10 cellular contexts compared by ENCODE assay signal in genomic region chr3:152330565-152330964, GRCh38.
DNase-seq lines count a peak whose midpoint lies in the region; ATAC-seq and TF ChIP-seq lines count a peak whose summit lies in the region.
"Had no signal": no experiment of that assay in that cellular context is flagged by ENCODE, and none has a peak within 500 bp of the region (broad histone marks: within the 10 kb centered on the region; RNA-seq: fewer than 3 reads in every experiment).

No MANE protein-coding gene starts in this region.

- H3K4ac ChIP-seq in mesenchymal stem cell (ENCODE audit: low read depth in 1 of 2, low read length in 2 of 2) = no peak overlapping the region

- no peak for DNase-seq in activated T-cell treated with anti-CD3 and anti-CD28 coated beads, Interleukin-2, amount 50 U/mL, for 24 hours
- DNase-seq in activated T-cell treated with anti-CD3 and anti-CD28 coated beads for 4 hours = no peak
- no peak for DNase-seq in body of pancreas
- DNase-seq in mesenchymal stem cell = no peak
- no peak for DNase-seq in upper lobe of left lung
- DNase-seq in left colon = no peak
- DNase-seq in DMS 273 treated with DMSO at 0.1 percent for 48 hours (lab: John Stamatoyannopoulos, UW) = no peak
- no peak for DNase-seq in NCI-H774 (lab: John Stamatoyannopoulos, UW)
- DNase-seq: NCI-H1694, occipital lobe had no signal

- no peak overlapping the region for H2AFZ ChIP-seq in mesenchymal stem cell (ENCODE audit: low read depth, low read length)

- intact Hi-C loops in body of pancreas (cut with DNase I) (no loop called here), left colon (cut with DNase I, micrococcal nuclease) (no loop called here)

- H3K4me3 Mint-ChIP-seq in activated T-cell treated with anti-CD3 and anti-CD28 coated beads, Interleukin-2, amount 50 U/mL, for 24 hours = no peak overlapping the region

- H3K36me3 Mint-ChIP-seq in activated T-cell treated with anti-CD3 and anti-CD28 coated beads, Interleukin-2, amount 50 U/mL, for 24 hours (ENCODE audit: low read depth) = peaks cover 74% of the 10 kb centered on the region

- 70 to 84% methylated on average over 1 of the region's 1 CpG for WGBS in body of pancreas, 2 donors
- WGBS in mesenchymal stem cell = no CpG with 5 or more reads among the region's 1 CpG
- WGBS in upper lobe of left lung, 2 donors = 40 to 51% methylated on average over 1 of the region's 1 CpG

- no peak overlapping the region for H3K18ac ChIP-seq in mesenchymal stem cell (ENCODE audit: low read depth in 1 of 2, low read length in 2 of 2)

- TF ChIP-seq EP300 in upper lobe of left lung (IDR thresholded peaks at IDR 0.05) = no peak

- no peak overlapping the region for H3K4me3 ChIP-seq in body of pancreas
- H3K4me3 ChIP-seq in mesenchymal stem cell (ENCODE audit: insufficient read depth in 1 of 2, low read depth in 1 of 2, low read length in 2 of 2) = peak overlapping the region in 1 of 2 experiments; percentile 52
- no peak overlapping the region for H3K4me3 ChIP-seq in upper lobe of left lung

- H4K8ac ChIP-seq in mesenchymal stem cell (ENCODE audit: low read length) = no peak overlapping the region

- H3K27me3 ChIP-seq in body of pancreas = no peaks in the 10 kb centered on the region
- no peaks in the 10 kb centered on the region for H3K27me3 ChIP-seq in mesenchymal stem cell (ENCODE audit: control insufficient read depth in 1 of 2, insufficient read depth in 1 of 2, low read length in 2 of 2)
- no peaks in the 10 kb centered on the region for H3K27me3 ChIP-seq in upper lobe of left lung

- no peak for TF ChIP-seq POLR2A in body of pancreas (IDR thresholded peaks at IDR 0.05)
- no peak for TF ChIP-seq POLR2A in upper lobe of left lung (IDR thresholded peaks at IDR 0.05)

- H3K4me2 ChIP-seq in mesenchymal stem cell (ENCODE audit: low read length, poor library complexity, severe bottlenecking) = no peak overlapping the region

- no peaks in the 10 kb centered on the region for H3K9me3 ChIP-seq in body of pancreas
- H3K9me3 ChIP-seq in mesenchymal stem cell (ENCODE audit: control insufficient read depth, low read length) = peaks cover 5% of the 10 kb centered on the region
- no peaks in the 10 kb centered on the region for H3K9me3 ChIP-seq in upper lobe of left lung

- TF ChIP-seq CTCF in body of pancreas (IDR thresholded peaks at IDR 0.05) (no peak), upper lobe of left lung (IDR thresholded peaks at IDR 0.05) (no peak)

- H2BK120ac ChIP-seq in mesenchymal stem cell (ENCODE audit: low read depth, low read length) = no peak overlapping the region

- H2BK15ac ChIP-seq in mesenchymal stem cell (ENCODE audit: low read depth, poor library complexity, severe bottlenecking) = no peak overlapping the region

- ATAC-seq in body of pancreas (no peak), upper lobe of left lung (ENCODE audit: low FRiP score in 2 of 2) (no peak), left colon (no peak)

- no peak overlapping the region for H4K91ac ChIP-seq in mesenchymal stem cell (ENCODE audit: low read length)

- no peak overlapping the region for H3K14ac ChIP-seq in mesenchymal stem cell (ENCODE audit: low read length in 2 of 2)

- peak overlapping the region; percentile 87 for H3K9ac ChIP-seq in mesenchymal stem cell (ENCODE audit: low read length)

- H3K27ac ChIP-seq in body of pancreas = peak overlapping the region; percentile 18 to 58 (median 46)
- peak overlapping the region; percentile 75 for H3K27ac ChIP-seq in mesenchymal stem cell (ENCODE audit: low read length, poor library complexity, severe bottlenecking)
- H3K27ac ChIP-seq in upper lobe of left lung = peak overlapping the region; percentile 29 to 79 (median 54)

- peaks cover 89% of the 10 kb centered on the region for H3K4me1 Mint-ChIP-seq in activated T-cell treated with anti-CD3 and anti-CD28 coated beads, Interleukin-2, amount 50 U/mL, for 24 hours (ENCODE audit: low read depth)

- H3K79me1 ChIP-seq in mesenchymal stem cell (replicated peaks; ENCODE audit: low read length, poor library complexity, severe bottlenecking) = no peaks in the 10 kb centered on the region

- peak overlapping the region; percentile 96 for H3K27ac Mint-ChIP-seq in activated T-cell treated with anti-CD3 and anti-CD28 coated beads, Interleukin-2, amount 50 U/mL, for 24 hours

- no peaks in the 10 kb centered on the region for H3K9me3 Mint-ChIP-seq in activated T-cell treated with anti-CD3 and anti-CD28 coated beads, Interleukin-2, amount 50 U/mL, for 24 hours

- no peak overlapping the region for H2BK5ac ChIP-seq in mesenchymal stem cell (ENCODE audit: low read depth, low read length, poor library complexity, severe bottlenecking)

- no peaks in the 10 kb centered on the region for H3K27me3 Mint-ChIP-seq in activated T-cell treated with anti-CD3 and anti-CD28 coated beads, Interleukin-2, amount 50 U/mL, for 24 hours

- H3K23ac ChIP-seq in mesenchymal stem cell (ENCODE audit: low read length in 2 of 2) = no peak overlapping the region

- no peak overlapping the region for H2BK12ac ChIP-seq in mesenchymal stem cell (ENCODE audit: low read length in 2 of 2)

- no peaks in the 10 kb centered on the region for H3K36me3 ChIP-seq in body of pancreas (replicated peaks in 1 of 2; ENCODE audit: insufficient read depth in 1 of 2, low read depth in 2 of 2)
- H3K36me3 ChIP-seq in mesenchymal stem cell (ENCODE audit: control insufficient read depth in 1 of 2, insufficient read depth in 2 of 2, low read depth in 1 of 2, low read length in 2 of 2) = peaks cover 2 to 14% of the 10 kb centered on the region in 2 experiments
- H3K36me3 ChIP-seq in upper lobe of left lung = peaks cover 0 to under 1% (median 0%) of the 10 kb centered on the region in 4 donors

- H3K4me1 ChIP-seq in body of pancreas (peaks cover 40% of the 10 kb centered on the region), mesenchymal stem cell (ENCODE audit: control insufficient read depth, insufficient read depth, low read depth, low read length) (peaks cover 2% of the 10 kb centered on the region), upper lobe of left lung (peaks cover 61 to 80% (median 68%) of the 10 kb centered on the region in 4 donors)

- no peak overlapping the region for H2AK5ac ChIP-seq in mesenchymal stem cell (ENCODE audit: low read length, severe bottlenecking)
